Comparison of ENCODE assay signal across 12 cellular contexts in the genomic region with DNA sequence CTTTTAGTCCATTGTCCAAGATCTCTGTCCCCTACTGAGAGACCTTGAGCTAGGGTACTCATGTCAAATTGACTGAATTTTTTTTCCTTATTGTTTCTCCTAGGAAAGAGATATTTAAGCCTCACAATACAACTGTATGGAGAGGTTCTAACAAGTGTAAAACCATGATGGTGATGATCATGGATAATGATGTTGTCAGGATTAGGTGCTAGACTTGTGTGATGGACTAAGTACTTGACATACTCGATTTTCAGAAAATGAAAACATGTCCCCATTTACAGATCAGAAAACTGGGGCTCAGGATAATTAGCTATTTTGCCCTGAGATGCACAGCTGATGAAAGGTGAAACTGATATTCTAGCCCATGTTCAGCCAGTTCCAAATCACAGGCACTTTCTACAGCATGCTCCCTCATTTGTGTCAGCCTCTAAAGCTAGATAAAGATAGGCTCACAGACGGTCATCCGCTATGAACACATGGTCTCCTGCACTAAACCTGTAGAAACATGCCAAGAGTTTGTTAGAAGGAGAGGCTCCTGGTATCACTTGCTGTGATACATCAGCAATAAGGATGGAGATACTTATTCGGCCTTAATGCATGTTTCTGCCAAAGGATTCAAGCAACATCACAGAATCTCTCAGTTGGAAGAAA.
DNase-seq lines count a peak whose midpoint lies in the region; ATAC-seq and TF ChIP-seq lines count a peak whose summit lies in the region.
"Had no signal": no experiment of that assay in that cellular context is flagged by ENCODE, and none has a peak within 500 bp of the region (broad histone marks: within the 10 kb centered on the region; RNA-seq: fewer than 3 reads in every experiment).

No MANE protein-coding gene starts in this region.

- no peak overlapping the region for H2AK5ac ChIP-seq in mesendoderm (ENCODE audit: low read length)

- no peak overlapping the region for H2BK15ac ChIP-seq in mesendoderm (replicated peaks; ENCODE audit: low read depth)

- H3K27ac ChIP-seq in mesendoderm (ENCODE audit: low read depth, low read length) (no peak overlapping the region), transverse colon (peak overlapping the region; percentile 67 to 76 (median 74))

- in situ Hi-C loops in transverse colon (cut with MboI; ENCODE audit: low pct_ligation_motif_present in 1 of 4, low pct_unique_long_range_greater_than_20kb in 1 of 4, low sequenced_read_pairs in 3 of 4) = loop anchor here in 1 of 4 donors (10.0 kb wide), 1 partner anchor 60 kb away; no protein-coding TSS in a partner anchor

- peak overlapping the region; percentile 71 for H3K4me3 Mint-ChIP-seq in activated naive CD4-positive, alpha-beta T cell treated with anti-CD3 and anti-CD28 coated beads, Interleukin-2, amount 10 ng/mL, durations not matched to agents 7 days and 5 days
- peak overlapping the region; percentile 73 for H3K4me3 Mint-ChIP-seq in activated naive CD8-positive, alpha-beta T cell

- peaks cover 25% of the 10 kb centered on the region for H3K36me3 Mint-ChIP-seq in activated naive CD4-positive, alpha-beta T cell treated with anti-CD3 and anti-CD28 coated beads, Interleukin-2, amount 10 ng/mL, durations not matched to agents 7 days and 5 days
- peaks cover 9% of the 10 kb centered on the region for H3K36me3 Mint-ChIP-seq in activated naive CD8-positive, alpha-beta T cell

- no peak overlapping the region for H4K8ac ChIP-seq in mesendoderm (ENCODE audit: low read depth, low read length)

- no peak overlapping the region for H3K4ac ChIP-seq in mesendoderm (ENCODE audit: low read depth, low read length)

- no peak overlapping the region for H4K5ac ChIP-seq in mesendoderm (ENCODE audit: low read length)

- no peaks in the 10 kb centered on the region for H3K27me3 Mint-ChIP-seq in activated naive CD4-positive, alpha-beta T cell treated with anti-CD3 and anti-CD28 coated beads, Interleukin-2, amount 10 ng/mL, durations not matched to agents 7 days and 5 days
- no peaks in the 10 kb centered on the region for H3K27me3 Mint-ChIP-seq in activated naive CD8-positive, alpha-beta T cell
- H3K27me3 Mint-ChIP-seq: progenitor cell of endocrine pancreas had no signal

- H3K23ac ChIP-seq in mesendoderm (ENCODE audit: low read length) = no peak overlapping the region

- H3K4me1 Mint-ChIP-seq in activated naive CD4-positive, alpha-beta T cell treated with anti-CD3 and anti-CD28 coated beads, Interleukin-2, amount 10 ng/mL, durations not matched to agents 7 days and 5 days = peaks cover 40% of the 10 kb centered on the region
- H3K4me1 Mint-ChIP-seq in activated naive CD8-positive, alpha-beta T cell (ENCODE audit: low read depth) = peaks cover 31% of the 10 kb centered on the region

- H3K9me3 ChIP-seq in transverse colon = no peaks in the 10 kb centered on the region

- no peak overlapping the region for H3K9ac ChIP-seq in mesendoderm (ENCODE audit: low read length)

- CTCF ChIA-PET in activated naive CD4-positive, alpha-beta T cell treated with anti-CD3 and anti-CD28 coated beads, Interleukin-2, amount 10 ng/mL, durations not matched to agents 7 days and 5 days (lab: Charles Lee) = interaction anchor here (0.9 to 1.3 kb wide), 5 partner anchors 10 to 75 kb away, joined by 3 to 7 read pairs (median 3); a partner anchor contains a TSS

- no peak overlapping the region for H3K4me2 ChIP-seq in mesendoderm (ENCODE audit: low read length)

- H3K4me3 ChIP-seq in mesendoderm (ENCODE audit: low read length) = no peak overlapping the region
- H3K4me3 ChIP-seq in transverse colon = peak overlapping the region in 1 of 4 donors; percentile 29

- H2BK120ac ChIP-seq in mesendoderm (ENCODE audit: low read depth, low read length) = no peak overlapping the region

- peaks cover 26% of the 10 kb centered on the region for H3K4me1 ChIP-seq in mesendoderm (ENCODE audit: control insufficient read depth, low read depth, low read length)
- H3K4me1 ChIP-seq in transverse colon = peaks cover 30 to 63% (median 53%) of the 10 kb centered on the region in 4 donors

- H3K79me1 ChIP-seq in mesendoderm (ENCODE audit: low read length) = peaks cover 23% of the 10 kb centered on the region

- peaks cover 42% of the 10 kb centered on the region for H3K79me2 ChIP-seq in mesendoderm (ENCODE audit: control insufficient read depth, insufficient read depth, low read length)

- no peak for DNase-seq in activated naive CD4-positive, alpha-beta T cell treated with anti-CD3 and anti-CD28 coated beads, Interleukin-2, amount 10 ng/mL, durations not matched to agents 7 days and 5 days
- no peak for DNase-seq in activated naive CD4-positive, alpha-beta T cell treated with Interleukin-2 at 50 U/mL for 16 hours
- DNase-seq in mesendoderm = no peak
- DNase-seq in transverse colon = no peak
- no peak for DNase-seq in activated gamma-delta T cell (lab: John Stamatoyannopoulos, UW)
- DNase-seq in kidney tubule cell (ENCODE audit: low spot score) = no peak
- DNase-seq: dorsolateral prefrontal cortex, MV-4-11, RPMI8226 had no signal

- intact Hi-C loops in transverse colon (cut with DNase I; ENCODE audit: low total_unique reads) = no loop called here

- H3K27me3 ChIP-seq in mesendoderm (ENCODE audit: insufficient read depth, low read length, poor library complexity) (no peaks in the 10 kb centered on the region), transverse colon (no peaks in the 10 kb centered on the region)
- H3K27me3 ChIP-seq: dorsolateral prefrontal cortex had no signal

- H3K36me3 ChIP-seq in mesendoderm (ENCODE audit: control insufficient read depth, insufficient read depth, low read length) (no peaks in the 10 kb centered on the region), transverse colon (no peaks in the 10 kb centered on the region)

- no peak overlapping the region for H3K56ac ChIP-seq in mesendoderm (ENCODE audit: low read length)

- H3K18ac ChIP-seq in mesendoderm (ENCODE audit: low read length) = peak overlapping the region; percentile 43

- peak overlapping the region; percentile 93 for H3K27ac Mint-ChIP-seq in activated naive CD4-positive, alpha-beta T cell treated with anti-CD3 and anti-CD28 coated beads, Interleukin-2, amount 10 ng/mL, durations not matched to agents 7 days and 5 days
- H3K27ac Mint-ChIP-seq in activated naive CD8-positive, alpha-beta T cell = peak overlapping the region; percentile 93
- H3K27ac Mint-ChIP-seq: progenitor cell of endocrine pancreas had no signal

- H2BK5ac ChIP-seq in mesendoderm (ENCODE audit: low read length) = no peak overlapping the region

- no CpG with 5 or more reads among the region's 4 CpGs for WGBS in mesendoderm (ENCODE audit: extremely low coverage, insufficient coverage, low lambda C conversion rate)
- 72 to 81% methylated on average over 2 to 4 of the region's 4 CpGs for WGBS in transverse colon (ENCODE audit: low coverage in 1 of 2), 2 donors

- no peak for TF ChIP-seq POLR2A in transverse colon (IDR thresholded peaks at IDR 0.05)

- ATAC-seq in HG03354 (IDR thresholded peaks at IDR 0.05; ENCODE audit: poor library complexity, severe bottlenecking, unreplicated experiment) = no peak

- no peak for TF ChIP-seq EP300 in transverse colon (IDR thresholded peaks at IDR 0.05; ENCODE audit: low read depth)

- H3K9me3 Mint-ChIP-seq in activated naive CD4-positive, alpha-beta T cell treated with anti-CD3 and anti-CD28 coated beads, Interleukin-2, amount 10 ng/mL, durations not matched to agents 7 days and 5 days = no peaks in the 10 kb centered on the region
- H3K9me3 Mint-ChIP-seq in activated naive CD8-positive, alpha-beta T cell (ENCODE audit: low read depth) = no peaks in the 10 kb centered on the region

- TF ChIP-seq CTCF in transverse colon (IDR thresholded peaks at IDR 0.05) = no peak
